15 cellular contexts compared by ENCODE assay signal in the genomic region with DNA sequence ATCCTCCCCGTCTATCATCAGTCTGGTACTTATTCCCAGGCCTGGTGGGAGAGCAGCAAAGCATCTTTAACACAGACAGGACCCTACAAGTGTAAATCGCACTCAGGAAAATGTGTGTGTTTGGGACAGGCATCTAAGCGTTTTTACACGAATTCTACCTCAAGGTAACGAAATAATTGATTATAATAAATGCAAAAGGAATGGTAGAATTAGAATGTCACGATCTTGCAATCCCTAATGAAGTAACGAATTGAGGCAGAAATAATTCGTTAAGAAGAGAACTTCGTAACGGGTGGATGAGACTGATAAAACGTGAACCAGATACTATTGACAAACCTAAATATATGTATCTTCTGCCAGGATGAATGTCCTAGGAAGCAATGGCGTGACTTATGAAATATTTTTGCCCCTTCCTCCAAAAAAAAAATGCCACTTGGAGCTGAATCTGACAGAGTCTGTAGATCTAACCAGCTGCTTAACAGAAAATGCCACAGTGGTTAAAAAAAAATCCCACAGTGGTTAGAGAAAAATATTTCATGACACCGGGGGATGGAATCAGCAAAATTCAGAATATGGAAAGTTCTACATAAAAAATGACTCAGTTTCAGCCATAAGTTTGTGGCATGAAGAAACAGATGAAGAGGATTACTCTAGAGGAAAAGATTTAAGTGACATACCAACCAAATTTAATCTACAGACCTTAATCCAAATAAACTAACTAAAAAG.
DNase-seq lines count a peak whose midpoint lies in the region; ATAC-seq, FAIRE-seq and TF ChIP-seq lines count a peak whose summit lies in the region.
"Had no signal": no experiment of that assay in that cellular context is flagged by ENCODE, and none has a peak within 500 bp of the region (broad histone marks: within the 10 kb centered on the region; RNA-seq: fewer than 3 reads in every experiment).

No MANE protein-coding gene starts in this region.

- H3F3A ChIP-seq in OCI-LY1 (ENCODE audit: insufficient read depth, low read length), result no peaks in the 10 kb centered on the region

- POLR2A ChIA-PET in HepG2 (lab: Yijun Ruan, JAX), result no interaction called here
- POLR2A ChIA-PET in activated CD8-positive, alpha-beta T cell treated with anti-CD3 and anti-CD28 coated beads, Interleukin-2, amount 10 ng/mL, durations not matched to agents 7 days and 5 days (lab: Charles Lee), result no interaction called here

- H3K79me2 ChIP-seq in HepG2 (ENCODE audit: insufficient read depth, low read length) (no peaks in the 10 kb centered on the region), OCI-LY1 (ENCODE audit: insufficient read depth, low read length) (no peaks in the 10 kb centered on the region)

- H4K20me1 ChIP-seq in HepG2 (ENCODE audit: insufficient read depth, low read length), result no peaks in the 10 kb centered on the region
- H4K20me1 ChIP-seq in OCI-LY1 (ENCODE audit: insufficient read depth, low read length), result no peaks in the 10 kb centered on the region

- no peak for TF ChIP-seq RAD21 in HepG2 (CRISPR knock-in tag; IDR thresholded peaks at IDR 0.05)

- no peaks in the 10 kb centered on the region for H3K9me3 Mint-ChIP-seq in activated CD8-positive, alpha-beta T cell treated with anti-CD3 and anti-CD28 coated beads, Interleukin-2, amount 10 ng/mL, durations not matched to agents 7 days and 5 days (ENCODE audit: insufficient read depth)
- H3K9me3 Mint-ChIP-seq: CD4-positive, CD25-positive, alpha-beta regulatory T cell had no signal

- CTCF ChIA-PET in HepG2 (lab: Yijun Ruan, JAX; ENCODE audit: low intra/inter-chr PET ratio, low total read pairs), result no interaction called here
- CTCF ChIA-PET in activated CD8-positive, alpha-beta T cell treated with anti-CD3 and anti-CD28 coated beads, Interleukin-2, amount 10 ng/mL, durations not matched to agents 7 days and 5 days (lab: Charles Lee), result no interaction called here

- no peak overlapping the region for H2AFZ ChIP-seq in HepG2 (ENCODE audit: low read length)
- H2AFZ ChIP-seq in OCI-LY1 (ENCODE audit: low read length), result peak overlapping the region; percentile 86

- no peak overlapping the region for H3K27ac ChIP-seq in HepG2 (ENCODE audit: extremely low read length, insufficient read depth, low read length)
- no peak overlapping the region for H3K27ac ChIP-seq in right lobe of liver
- no peak overlapping the region for H3K27ac ChIP-seq in OCI-LY1 (ENCODE audit: low read depth, low read length, poor library complexity, severe bottlenecking)
- H3K27ac ChIP-seq: 22Rv1; BLaER1 treated with 17β-estradiol and CSF1 and Interleukin-3, amounts not matched to agents 10 nM and 100 nM had no signal

- H3K4me1 Mint-ChIP-seq in activated CD8-positive, alpha-beta T cell treated with anti-CD3 and anti-CD28 coated beads, Interleukin-2, amount 10 ng/mL, durations not matched to agents 7 days and 5 days (ENCODE audit: low read depth), result no peaks in the 10 kb centered on the region
- H3K4me1 Mint-ChIP-seq: CD4-positive, CD25-positive, alpha-beta regulatory T cell had no signal

- H3K27me3 ChIP-seq in HepG2 (ENCODE audit: control insufficient read depth in 1 of 2, insufficient read depth in 2 of 2, low read length in 2 of 2) (peaks cover 0 to under 1% of the 10 kb centered on the region in 2 experiments; a peak in 1 of 5 replicates), right lobe of liver (no peaks in the 10 kb centered on the region), OCI-LY1 (ENCODE audit: insufficient read depth, low read length) (no peaks in the 10 kb centered on the region)
- H3K27me3 ChIP-seq: BLaER1 treated with 17β-estradiol and CSF1 and Interleukin-3, amounts not matched to agents 10 nM and 100 nM had no signal

- ATAC-seq in HepG2 (no peak), right lobe of liver (no peak), omental fat pad (ENCODE audit: low FRiP score) (no peak)
- no peak for ATAC-seq in activated CD8-positive, alpha-beta T cell treated with anti-CD3 and anti-CD28 coated beads, Interleukin-2, amount 10 ng/mL, durations not matched to agents 7 days and 5 days
- ATAC-seq: GM12878 had no signal

- FAIRE-seq in HepG2 (lab: Jason Lieb, UNC), result no peak
- FAIRE-seq: GM12878, H1 had no signal

- H3K4me3 ChIP-seq in HepG2 (replicated peaks in 1 of 3; ENCODE audit: insufficient read depth in 1 of 3, low read depth in 2 of 3, low read length in 3 of 3) (no peak overlapping the region), right lobe of liver (no peak overlapping the region), OCI-LY1 (ENCODE audit: low read depth, low read length, poor library complexity, severe bottlenecking) (no peak overlapping the region)
- H3K4me3 ChIP-seq: BLaER1 treated with 17β-estradiol and CSF1 and Interleukin-3, amounts not matched to agents 10 nM and 100 nM; GM12878 had no signal

- BruUV-seq in HepG2 (replicated peaks; lab: Mats Ljungman, UMichigan), result no TSS peak

- intact Hi-C loops in HepG2 (cut with micrococcal nuclease; ENCODE audit: unreplicated experiment) (no loop called here), right lobe of liver (cut with DNase I) (no loop called here)

- TF ChIP-seq EP300 in HepG2 (IDR thresholded peaks at IDR 0.05; ENCODE audit: low read depth in 2 of 2, low read length in 2 of 2) (no peak), HepG2 (CRISPR knock-in tag; IDR thresholded peaks at IDR 0.05; ENCODE audit: borderline replicate concordance) (no peak)

- H3K27ac Mint-ChIP-seq in activated CD8-positive, alpha-beta T cell treated with anti-CD3 and anti-CD28 coated beads, Interleukin-2, amount 10 ng/mL, durations not matched to agents 7 days and 5 days, result no peak overlapping the region
- H3K27ac Mint-ChIP-seq: CD4-positive, CD25-positive, alpha-beta regulatory T cell; HFFc6 had no signal

- no peak overlapping the region for H3K9ac ChIP-seq in HepG2 (ENCODE audit: insufficient read depth, low read depth, low read length)
- H3K9ac ChIP-seq in OCI-LY1 (ENCODE audit: low read length), result no peak overlapping the region
- H3K9ac ChIP-seq: BLaER1 treated with 17β-estradiol and CSF1 and Interleukin-3, amounts not matched to agents 10 nM and 100 nM had no signal

- H3K4me1 ChIP-seq in HepG2 (ENCODE audit: insufficient read depth, low read length) (no peaks in the 10 kb centered on the region), right lobe of liver (no peaks in the 10 kb centered on the region), OCI-LY1 (ENCODE audit: insufficient read depth, low read length, severe bottlenecking) (peaks cover 37% of the 10 kb centered on the region)

- H3K36me3 ChIP-seq in HepG2 (replicated peaks in 1 of 2; ENCODE audit: control insufficient read depth in 1 of 2, insufficient read depth in 2 of 2, low read length in 2 of 2) (no peaks in the 10 kb centered on the region), right lobe of liver (no peaks in the 10 kb centered on the region), OCI-LY1 (ENCODE audit: insufficient read depth, low read length) (no peaks in the 10 kb centered on the region)

- no peak for TF ChIP-seq POLR2A in HepG2 (IDR thresholded peaks at IDR 0.05; ENCODE audit: insufficient read depth in 1 of 2, low read depth in 2 of 2, low read length in 2 of 2)
- TF ChIP-seq POLR2A in right lobe of liver (IDR thresholded peaks at IDR 0.05), result no peak

- H3K9me3 ChIP-seq in HepG2 (ENCODE audit: low read length) (no peaks in the 10 kb centered on the region), right lobe of liver (no peaks in the 10 kb centered on the region), OCI-LY1 (ENCODE audit: low read length) (no peaks in the 10 kb centered on the region)
- H3K9me3 ChIP-seq: BLaER1 treated with 17β-estradiol and CSF1 and Interleukin-3, amounts not matched to agents 10 nM and 100 nM had no signal

- DNase-seq in HepG2 (ENCODE audit: low spot score) (no peak), right lobe of liver (no peak), myocyte (ENCODE audit: low read depth) (peak; percentile 34), iPS-NIHi11 (ENCODE audit: low spot score) (no peak), omental fat pad (ENCODE audit: low spot score) (no peak)
- no peak for DNase-seq in activated CD8-positive, alpha-beta T cell treated with anti-CD3 and anti-CD28 coated beads, Interleukin-2, amount 10 ng/mL, durations not matched to agents 7 days and 5 days
- DNase-seq: CD4-positive, CD25-positive, alpha-beta regulatory T cell; DMS79; HCEC 1CT; HFFc6 had no signal

- WGBS in HepG2 (ENCODE audit: low lambda C conversion rate), result 1% methylated on average over 13 of the region's 13 CpGs
- WGBS in right lobe of liver (ENCODE audit: insufficient coverage, low coverage, low lambda C conversion rate, missing lambda C conversion rate), result 47% methylated on average over 13 of the region's 13 CpGs

- no peak overlapping the region for H3K4me3 Mint-ChIP-seq in activated CD8-positive, alpha-beta T cell treated with anti-CD3 and anti-CD28 coated beads, Interleukin-2, amount 10 ng/mL, durations not matched to agents 7 days and 5 days
- H3K4me3 Mint-ChIP-seq: CD4-positive, CD25-positive, alpha-beta regulatory T cell; HFFc6 had no signal

- peaks cover 15% of the 10 kb centered on the region for H3K27me3 Mint-ChIP-seq in activated CD8-positive, alpha-beta T cell treated with anti-CD3 and anti-CD28 coated beads, Interleukin-2, amount 10 ng/mL, durations not matched to agents 7 days and 5 days (ENCODE audit: low read depth)

- TF ChIP-seq CTCF in HepG2 (CRISPR knock-in tag; IDR thresholded peaks at IDR 0.05) (no peak), right lobe of liver (IDR thresholded peaks at IDR 0.05) (no peak), OCI-LY1 (IDR thresholded peaks at IDR 0.05; ENCODE audit: low read length) (no peak), omental fat pad (IDR thresholded peaks at IDR 0.05) (no peak)

- H3K9me2 ChIP-seq in OCI-LY1 (ENCODE audit: low read depth, low read length), result no peaks in the 10 kb centered on the region

- H3K36me3 Mint-ChIP-seq in activated CD8-positive, alpha-beta T cell treated with anti-CD3 and anti-CD28 coated beads, Interleukin-2, amount 10 ng/mL, durations not matched to agents 7 days and 5 days (ENCODE audit: low read depth), result no peaks in the 10 kb centered on the region
- H3K36me3 Mint-ChIP-seq: CD4-positive, CD25-positive, alpha-beta regulatory T cell had no signal

- H3K4me2 ChIP-seq in HepG2 (ENCODE audit: low read depth, low read length) (no peak overlapping the region), OCI-LY1 (ENCODE audit: low read length) (no peak overlapping the region)

- in situ Hi-C loops in HepG2 (cut with HindIII; ENCODE audit: extremely low pct_ligation_motif_present, low pct_unique_long_range_greater_than_20kb), result no loop called here

TF ChIP-seq in HepG2, 621 proteins besides CTCF, POLR2A, EP300 and RAD21 (continues in another document):
- TF ChIP-seq PCBP2 (optimal IDR thresholded peaks at IDR 0.05; ENCODE audit: low read depth, low read length, poor library complexity, severe bottlenecking) (no peak), JUN (CRISPR knock-in tag; IDR thresholded peaks at IDR 0.05) (no peak), NCOA1 (CRISPR knock-in tag; IDR thresholded peaks at IDR 0.05) (no peak), ATRX (CRISPR knock-in tag; IDR thresholded peaks at IDR 0.05; ENCODE audit: borderline replicate concordance) (no peak), ARNT (IDR thresholded peaks at IDR 0.05) (no peak), ETV5 (CRISPR knock-in tag; IDR thresholded peaks at IDR 0.05; ENCODE audit: borderline replicate concordance) (no peak), CBX2 (IDR thresholded peaks at IDR 0.05; ENCODE audit: low read depth, low read length) (peak; percentile 88), CBX2 (CRISPR knock-in tag; IDR thresholded peaks at IDR 0.05; ENCODE audit: low read depth) (no peak)
